Comparison of ENCODE assay signal across 1 cellular context in genomic region chr16:29668267-29668666, GRCh38.
TF ChIP-seq lines count a peak whose summit lies in the region.

No MANE protein-coding gene starts in this region.

TF ChIP-seq in K562, 482 proteins besides CTCF, POLR2A, EP300 and RAD21:
- peak; percentile 94 for TF ChIP-seq ZNF24 (IDR thresholded peaks at IDR 0.05)
- no peak for TF ChIP-seq EZH2 (IDR thresholded peaks at IDR 0.05; ENCODE audit: borderline replicate concordance, low read depth, low read length)
